ENCODE assay signal across 14 cellular contexts in the genomic region with DNA sequence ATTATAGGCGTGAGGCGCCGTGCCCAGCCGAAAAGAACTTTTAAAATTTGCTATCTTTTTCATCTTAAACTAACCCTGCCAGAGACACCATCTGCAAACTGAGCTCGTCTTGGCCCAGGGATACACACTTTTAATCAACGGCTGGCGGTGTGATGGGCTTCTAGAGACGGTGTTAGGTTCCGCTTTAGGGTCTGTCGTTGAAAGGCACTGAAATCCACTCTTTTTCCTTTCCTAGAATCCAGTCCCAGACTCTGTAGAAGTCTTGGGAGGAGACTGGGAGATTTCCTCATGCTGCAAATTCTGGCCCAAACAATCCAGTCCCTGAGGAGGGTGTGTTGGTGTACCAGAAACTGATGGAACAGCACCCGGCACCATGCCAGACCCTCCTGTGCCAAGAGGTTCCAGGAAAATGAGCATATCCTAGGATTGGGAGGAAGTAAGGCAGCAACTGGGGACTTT. TPM values are rescaled to one million over a fixed set of nuclear protein-coding genes. Genes with fewer than 3 reads are reported as not detected.
DNase-seq lines count a peak whose midpoint lies in the region; ATAC-seq and TF ChIP-seq lines count a peak whose summit lies in the region.
"Had no signal": no experiment of that assay in that cellular context is flagged by ENCODE, and none has a peak within 500 bp of the region (broad histone marks: within the 10 kb centered on the region; RNA-seq: fewer than 3 reads in every experiment).

No MANE protein-coding gene starts in this region.

- no peak overlapping the region for H3K4me3 Mint-ChIP-seq in endothelial cell (ENCODE audit: unreplicated experiment)
- H3K4me3 Mint-ChIP-seq: activated CD4-positive, alpha-beta T cell treated with anti-CD3 and anti-CD28 coated beads, Interleukin-2, amount 10 ng/mL, durations not matched to agents 24 days and 14 days; CD14-positive monocyte had no signal

- no peak overlapping the region for H3K9ac ChIP-seq in MM.1S (ENCODE audit: low read length)

- H3K4me1 Mint-ChIP-seq in endothelial cell (ENCODE audit: unreplicated experiment) = no peaks in the 10 kb centered on the region
- H3K4me1 Mint-ChIP-seq: activated CD4-positive, alpha-beta T cell treated with anti-CD3 and anti-CD28 coated beads, Interleukin-2, amount 10 ng/mL, durations not matched to agents 24 days and 14 days had no signal

- DNase-seq in GM03348 (ENCODE audit: low spot score) (peak; percentile 67), dermis blood vessel endothelial cell (peak; percentile 91), right lobe of liver (peak; percentile 72 to 88 (median 77)), stomach (peak; percentile 79), endothelial cell (ENCODE audit: low spot score) (no peak), NCI-H510A (lab: John Stamatoyannopoulos, UW) (no peak), MM.1S (no peak)
- DNase-seq: activated CD4-positive, alpha-beta T cell treated with anti-CD3 and anti-CD28 coated beads, Interleukin-2, amount 10 ng/mL, durations not matched to agents 24 days and 14 days; activated naive CD4-positive, alpha-beta T cell treated with Interleukin-2 at 50 U/mL for 16 hours; effector memory CD4-positive, alpha-beta T cell; HCEC 1CT; NCI-H526 treated with DMSO at 0.1 percent for 48 hours had no signal

- ATAC-seq in right lobe of liver (peak; percentile 68 to 86 (median 78)), HG03280 (IDR thresholded peaks at IDR 0.05; ENCODE audit: unreplicated experiment) (no peak)

- H3K4me1 ChIP-seq in right lobe of liver = peaks cover 0 to 7% (median 1%) of the 10 kb centered on the region in 4 donors
- H3K4me1 ChIP-seq in stomach = peaks cover 4 to 9% (median 6%) of the 10 kb centered on the region in 4 donors
- no peaks in the 10 kb centered on the region for H3K4me1 ChIP-seq in MM.1S (ENCODE audit: low read length)

- TF ChIP-seq CTCF in right lobe of liver (IDR thresholded peaks at IDR 0.05) = no peak
- no peak for TF ChIP-seq CTCF in stomach (IDR thresholded peaks at IDR 0.05)
- no peak for TF ChIP-seq CTCF in endothelial cell (IDR thresholded peaks at IDR 0.05; ENCODE audit: unreplicated experiment)
- no peak for TF ChIP-seq CTCF in MM.1S (IDR thresholded peaks at IDR 0.05; ENCODE audit: low read length)

- no peaks in the 10 kb centered on the region for H3K36me3 Mint-ChIP-seq in endothelial cell (ENCODE audit: low read depth, unreplicated experiment)
- H3K36me3 Mint-ChIP-seq: CD14-positive monocyte had no signal

- WGBS in right lobe of liver (ENCODE audit: insufficient coverage, low coverage, low lambda C conversion rate, missing lambda C conversion rate) = 37% methylated on average over 10 of the region's 11 CpGs
- 62 to 68% (median 65%) methylated on average over 11 of the region's 11 CpGs for WGBS in stomach, 5 donors

- H3K27ac Mint-ChIP-seq in endothelial cell (ENCODE audit: unreplicated experiment) = no peak overlapping the region
- H3K27ac Mint-ChIP-seq: activated CD4-positive, alpha-beta T cell treated with anti-CD3 and anti-CD28 coated beads, Interleukin-2, amount 10 ng/mL, durations not matched to agents 24 days and 14 days had no signal

- peak; percentile 21 for TF ChIP-seq EP300 in stomach (IDR thresholded peaks at IDR 0.05)

- no peaks in the 10 kb centered on the region for H3K9me2 ChIP-seq in MM.1S (replicated peaks; ENCODE audit: insufficient read depth, low read length)

- H2AFZ ChIP-seq in MM.1S (ENCODE audit: low read length) = no peak overlapping the region

- TF ChIP-seq POLR2A in right lobe of liver (IDR thresholded peaks at IDR 0.05) (no peak), stomach (IDR thresholded peaks at IDR 0.05) (no peak)

- intact Hi-C loops in right lobe of liver (cut with DNase I) (no loop called here), stomach (cut with DNase I; ENCODE audit: low total_unique reads) (no loop called here)

- H3K4me3 ChIP-seq in right lobe of liver = no peak overlapping the region
- no peak overlapping the region for H3K4me3 ChIP-seq in stomach
- no peak overlapping the region for H3K4me3 ChIP-seq in MM.1S (ENCODE audit: low read length)

- no peaks in the 10 kb centered on the region for H3K9me3 Mint-ChIP-seq in endothelial cell (ENCODE audit: unreplicated experiment)
- H3K9me3 Mint-ChIP-seq: activated CD4-positive, alpha-beta T cell treated with anti-CD3 and anti-CD28 coated beads, Interleukin-2, amount 10 ng/mL, durations not matched to agents 24 days and 14 days; CD14-positive monocyte had no signal

- no peaks in the 10 kb centered on the region for H3K79me2 ChIP-seq in MM.1S (ENCODE audit: low read length)

- no peak overlapping the region for H3K4me2 ChIP-seq in MM.1S (ENCODE audit: low read depth, low read length)

- H3K9me3 ChIP-seq in right lobe of liver (no peaks in the 10 kb centered on the region), stomach (no peaks in the 10 kb centered on the region), MM.1S (replicated peaks; ENCODE audit: insufficient read depth, low read length) (no peaks in the 10 kb centered on the region)

- H3F3A ChIP-seq in MM.1S (ENCODE audit: insufficient read depth, low read length) = no peaks in the 10 kb centered on the region

- H3K27me3 Mint-ChIP-seq in endothelial cell (ENCODE audit: unreplicated experiment) = peaks cover 9% of the 10 kb centered on the region

- no peaks in the 10 kb centered on the region for H3K36me3 ChIP-seq in right lobe of liver
- H3K36me3 ChIP-seq in stomach = no peaks in the 10 kb centered on the region
- H3K36me3 ChIP-seq in MM.1S (replicated peaks; ENCODE audit: insufficient read depth, low read length) = no peaks in the 10 kb centered on the region

- H3K27me3 ChIP-seq in right lobe of liver = no peaks in the 10 kb centered on the region
- H3K27me3 ChIP-seq in stomach = peaks cover 0 to 2% (median 0%) of the 10 kb centered on the region in 3 donors
- H3K27me3 ChIP-seq in MM.1S (replicated peaks; ENCODE audit: insufficient read depth, low read length) = no peaks in the 10 kb centered on the region

- H4K20me1 ChIP-seq in MM.1S (ENCODE audit: insufficient read depth, low read length) = no peaks in the 10 kb centered on the region

- H3K27ac ChIP-seq in right lobe of liver (peak overlapping the region in 2 of 3 donors; percentile 22 to 50), stomach (peak overlapping the region; percentile 54 to 80 (median 65)), MM.1S (ENCODE audit: low read length) (no peak overlapping the region)

RNA-seq across cellular contexts. Expression of a gene that starts 52.0 kb away (rescaled TPM):
- total RNA-seq in dermis blood vessel endothelial cell (34.9 and 47.8 TPM in 2 replicates), right lobe of liver (10 to 100 TPM; 29.1 to 46.6 (median 33.7) TPM), stomach (10 to 100 TPM; 17.5 to 50.6 (median 40.0) TPM), endothelial cell (ENCODE audit: unreplicated experiment) (16.3 TPM)
- 1 to 10 TPM; 5.8 to 8.0 (median 7.7) TPM for polyA plus RNA-seq in stomach

Comparison
In these comparisons a context has a peak if more than half of its experiments do, and no peak if none do; other contexts are left out.
1. DNase-seq: peak in GM03348 (single experiment), dermis blood vessel endothelial cell (single experiment), right lobe of liver (3 of 3) and stomach (single experiment); none in endothelial cell (single experiment), NCI-H510A (single experiment) and MM.1S (single experiment).